ENCODE assay signal across 8 cellular contexts in the genomic region with DNA sequence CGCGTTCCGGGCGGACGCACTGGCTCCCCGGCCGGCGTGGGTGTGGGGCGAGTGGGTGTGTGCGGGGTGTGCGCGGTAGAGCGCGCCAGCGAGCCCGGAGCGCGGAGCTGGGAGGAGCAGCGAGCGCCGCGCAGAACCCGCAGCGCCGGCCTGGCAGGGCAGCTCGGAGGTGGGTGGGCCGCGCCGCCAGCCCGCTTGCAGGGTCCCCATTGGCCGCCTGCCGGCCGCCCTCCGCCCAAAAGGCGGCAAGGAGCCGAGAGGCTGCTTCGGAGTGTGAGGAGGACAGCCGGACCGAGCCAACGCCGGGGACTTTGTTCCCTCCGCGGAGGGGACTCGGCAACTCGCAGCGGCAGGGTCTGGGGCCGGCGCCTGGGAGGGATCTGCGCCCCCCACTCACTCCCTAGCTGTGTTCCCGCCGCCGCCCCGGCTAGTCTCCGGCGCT. TPM values are rescaled to one million over a fixed set of nuclear protein-coding genes. Genes with fewer than 3 reads are reported as not detected.
DNase-seq lines count a peak whose midpoint lies in the region; ATAC-seq lines count a peak whose summit lies in the region.

A gene (plus strand): TSS at position 264 of the 442 bp plus-strand sequence. CDS start 1,211 bp downstream, outside the sequence.

- peak; percentile 40 for DNase-seq in activated T-cell treated with anti-CD3 and anti-CD28 coated beads, Interleukin-2, amount 50 U/mL, for 24 hours
- DNase-seq in activated T-cell treated with anti-CD3 and anti-CD28 coated beads for 4 hours (no peak), NOMO-1 (lab: John Stamatoyannopoulos, UW; ENCODE audit: unreplicated experiment in 2 of 2) (peak; percentile 13 to 28), cerebellum (ENCODE audit: low spot score) (no peak), kidney tubule cell (ENCODE audit: low spot score) (peak; percentile 89), T-helper 9 cell (no peak)
- no peak for DNase-seq in stimulated activated effector memory CD8-positive, alpha-beta T cell treated with anti-CD3 and anti-CD28 coated beads, Interleukin-12 subunit alpha, Interleukin-12 subunit beta, amount 100 ng/mL, for 72 hours (ENCODE audit: low spot score in 2 of 2)

- H3K4me1 Mint-ChIP-seq in activated T-cell treated with anti-CD3 and anti-CD28 coated beads, Interleukin-2, amount 50 U/mL, for 24 hours (ENCODE audit: low read depth), result peaks cover 26% of the 10 kb centered on the region
- no peaks in the 10 kb centered on the region for H3K4me1 Mint-ChIP-seq in stimulated activated effector memory CD8-positive, alpha-beta T cell treated with anti-CD3 and anti-CD28 coated beads, Interleukin-12 subunit alpha, Interleukin-12 subunit beta, amount 100 ng/mL, for 72 hours

- peak; percentile 49 for ATAC-seq in HG02763 (IDR thresholded peaks at IDR 0.05; ENCODE audit: unreplicated experiment)
- ATAC-seq in stimulated activated effector memory CD8-positive, alpha-beta T cell treated with anti-CD3 and anti-CD28 coated beads, Interleukin-12 subunit alpha, Interleukin-12 subunit beta, amount 100 ng/mL, for 72 hours, result peak; percentile 31

- peak within 1 kb of the TSS; percentile 67 for H3K4me3 Mint-ChIP-seq in activated T-cell treated with anti-CD3 and anti-CD28 coated beads, Interleukin-2, amount 50 U/mL, for 24 hours
- H3K4me3 Mint-ChIP-seq in stimulated activated effector memory CD8-positive, alpha-beta T cell treated with anti-CD3 and anti-CD28 coated beads, Interleukin-12 subunit alpha, Interleukin-12 subunit beta, amount 100 ng/mL, for 72 hours, result no peak within 1 kb of the TSS

- H3K9me3 Mint-ChIP-seq in activated T-cell treated with anti-CD3 and anti-CD28 coated beads, Interleukin-2, amount 50 U/mL, for 24 hours, result no peaks in the 10 kb centered on the region
- no peaks in the 10 kb centered on the region for H3K9me3 Mint-ChIP-seq in stimulated activated effector memory CD8-positive, alpha-beta T cell treated with anti-CD3 and anti-CD28 coated beads, Interleukin-12 subunit alpha, Interleukin-12 subunit beta, amount 100 ng/mL, for 72 hours

- peaks cover 69% of the 10 kb centered on the region for H3K27me3 Mint-ChIP-seq in activated T-cell treated with anti-CD3 and anti-CD28 coated beads, Interleukin-2, amount 50 U/mL, for 24 hours

- H3K36me3 Mint-ChIP-seq in activated T-cell treated with anti-CD3 and anti-CD28 coated beads, Interleukin-2, amount 50 U/mL, for 24 hours (ENCODE audit: low read depth), result no peaks in the 10 kb centered on the region
- no peaks in the 10 kb centered on the region for H3K36me3 Mint-ChIP-seq in stimulated activated effector memory CD8-positive, alpha-beta T cell treated with anti-CD3 and anti-CD28 coated beads, Interleukin-12 subunit alpha, Interleukin-12 subunit beta, amount 100 ng/mL, for 72 hours

- H3K27ac Mint-ChIP-seq in activated T-cell treated with anti-CD3 and anti-CD28 coated beads, Interleukin-2, amount 50 U/mL, for 24 hours, result no peak within 1 kb of the TSS
- no peak within 1 kb of the TSS for H3K27ac Mint-ChIP-seq in stimulated activated effector memory CD8-positive, alpha-beta T cell treated with anti-CD3 and anti-CD28 coated beads, Interleukin-12 subunit alpha, Interleukin-12 subunit beta, amount 100 ng/mL, for 72 hours

RNA-seq across cellular contexts. Expression of the gene that starts here (rescaled TPM):
- total RNA-seq in cerebellum, result 71.8 TPM

Comparison
In these comparisons a context has a peak if more than half of its experiments do, and no peak if none do; other contexts are left out.
1. DNase-seq: peak in activated T-cell treated with anti-CD3 and anti-CD28 coated beads, Interleukin-2, amount 50 U/mL, for 24 hours (single experiment), NOMO-1 (2 of 2) and kidney tubule cell (single experiment); none in activated T-cell treated with anti-CD3 and anti-CD28 coated beads for 4 hours (single experiment), cerebellum (single experiment), stimulated activated effector memory CD8-positive, alpha-beta T cell treated with anti-CD3 and anti-CD28 coated beads, Interleukin-12 subunit alpha, Interleukin-12 subunit beta, amount 100 ng/mL, for 72 hours (0 of 2) and T-helper 9 cell (single experiment).